ENCODE assay signal across 11 cellular contexts in the genomic region with DNA sequence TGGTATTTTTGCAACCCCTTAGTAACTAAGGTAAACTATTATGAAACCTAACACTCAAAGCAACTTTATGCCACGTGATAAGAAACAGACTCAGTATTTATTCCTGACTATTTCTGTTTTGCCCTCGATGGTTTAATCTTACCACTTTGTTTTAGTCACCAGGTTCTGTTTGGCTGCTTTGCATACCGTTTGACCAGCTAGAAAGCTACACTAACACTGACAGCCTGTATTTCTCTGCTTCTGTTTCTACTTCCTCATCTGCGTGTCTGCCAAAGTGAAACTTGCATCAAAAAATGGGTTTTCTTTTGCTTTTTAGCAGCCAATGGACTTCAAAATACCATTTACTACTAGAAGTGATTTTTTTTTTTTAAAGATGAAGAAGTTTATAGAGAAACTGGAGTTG.
A peak's percentile ranks its signal among the peaks of the same experiment; 100 is the strongest.
DNase-seq lines count a peak whose midpoint lies in the region; ATAC-seq and TF ChIP-seq lines count a peak whose summit lies in the region.
"Had no signal": no experiment of that assay in that cellular context is flagged by ENCODE, and none has a peak within 500 bp of the region (broad histone marks: within the 10 kb centered on the region; RNA-seq: fewer than 3 reads in every experiment).

No MANE protein-coding gene starts in this region.

- H3K27ac ChIP-seq in colonic mucosa = peak overlapping the region; percentile 39
- H3K27ac ChIP-seq in effector memory CD4-positive, alpha-beta T cell (ENCODE audit: insufficient read depth, low read length, poor library complexity, severe bottlenecking) = no peak overlapping the region
- H3K27ac ChIP-seq in WERI-Rb-1 = no peak overlapping the region
- H3K27ac ChIP-seq: cardiac muscle cell had no signal

- H3K9me3 ChIP-seq in colonic mucosa (no peaks in the 10 kb centered on the region), WERI-Rb-1 (ENCODE audit: severe bottlenecking) (no peaks in the 10 kb centered on the region)
- no peaks in the 10 kb centered on the region for H3K9me3 ChIP-seq in effector memory CD4-positive, alpha-beta T cell (ENCODE audit: control insufficient read depth, low read length)

- CTCF ChIA-PET in activated naive CD4-positive, alpha-beta T cell treated with anti-CD3 and anti-CD28 coated beads, Interleukin-2, amount 10 ng/mL, durations not matched to agents 7 days and 5 days (lab: Charles Lee) = no interaction called here

- intact Hi-C loops in colonic mucosa (cut with DNase I) = no loop called here

- no peak for DNase-seq in colonic mucosa
- no peak for DNase-seq in effector memory CD4-positive, alpha-beta T cell
- DNase-seq in WERI-Rb-1 = no peak
- DNase-seq in activated naive CD4-positive, alpha-beta T cell treated with anti-CD3 and anti-CD28 coated beads, Interleukin-2, amount 10 ng/mL, durations not matched to agents 7 days and 5 days = no peak
- no peak for DNase-seq in activated naive CD8-positive, alpha-beta T cell treated with anti-CD3 and anti-CD28 coated beads, Interleukin-2, amount 50 U/mL, for 24 hours
- DNase-seq: activated CD4-positive, alpha-beta T cell treated with anti-CD3 and anti-CD28 coated beads, Interleukin-2, amount 50 U/mL, for 48 hours; NCI-H69 had no signal

- no peaks in the 10 kb centered on the region for H3K9me3 Mint-ChIP-seq in activated naive CD4-positive, alpha-beta T cell treated with anti-CD3 and anti-CD28 coated beads, Interleukin-2, amount 10 ng/mL, durations not matched to agents 7 days and 5 days
- H3K9me3 Mint-ChIP-seq in activated naive CD8-positive, alpha-beta T cell treated with anti-CD3 and anti-CD28 coated beads, Interleukin-2, amount 50 U/mL, for 24 hours = no peaks in the 10 kb centered on the region

- H3K4me3 Mint-ChIP-seq in activated naive CD4-positive, alpha-beta T cell treated with anti-CD3 and anti-CD28 coated beads, Interleukin-2, amount 10 ng/mL, durations not matched to agents 7 days and 5 days = no peak overlapping the region
- no peak overlapping the region for H3K4me3 Mint-ChIP-seq in activated naive CD8-positive, alpha-beta T cell treated with anti-CD3 and anti-CD28 coated beads, Interleukin-2, amount 50 U/mL, for 24 hours

- H3K4me1 ChIP-seq in colonic mucosa = no peaks in the 10 kb centered on the region
- no peaks in the 10 kb centered on the region for H3K4me1 ChIP-seq in effector memory CD4-positive, alpha-beta T cell (ENCODE audit: control insufficient read depth, insufficient read depth, low read length, poor library complexity, severe bottlenecking)

- no peaks in the 10 kb centered on the region for H3K36me3 ChIP-seq in colonic mucosa
- no peaks in the 10 kb centered on the region for H3K36me3 ChIP-seq in effector memory CD4-positive, alpha-beta T cell (ENCODE audit: control insufficient read depth, insufficient read depth, low read length)
- no peaks in the 10 kb centered on the region for H3K36me3 ChIP-seq in WERI-Rb-1
- H3K36me3 ChIP-seq: cardiac muscle cell had no signal

- ATAC-seq in GM18870 (IDR thresholded peaks at IDR 0.05; ENCODE audit: unreplicated experiment) = peak; percentile 90
- peak; percentile 95 for ATAC-seq in GM21786 (IDR thresholded peaks at IDR 0.05; ENCODE audit: unreplicated experiment)
- peak; percentile 96 for ATAC-seq in HG03439 (IDR thresholded peaks at IDR 0.05; ENCODE audit: unreplicated experiment)
- no peak for ATAC-seq in activated naive CD8-positive, alpha-beta T cell treated with anti-CD3 and anti-CD28 coated beads, Interleukin-2, amount 50 U/mL, for 24 hours

- no peak overlapping the region for H3K27ac Mint-ChIP-seq in activated naive CD4-positive, alpha-beta T cell treated with anti-CD3 and anti-CD28 coated beads, Interleukin-2, amount 10 ng/mL, durations not matched to agents 7 days and 5 days
- H3K27ac Mint-ChIP-seq in activated naive CD8-positive, alpha-beta T cell treated with anti-CD3 and anti-CD28 coated beads, Interleukin-2, amount 50 U/mL, for 24 hours = no peak overlapping the region

- H3K4me3 ChIP-seq in colonic mucosa = no peak overlapping the region
- H3K4me3 ChIP-seq in effector memory CD4-positive, alpha-beta T cell (ENCODE audit: insufficient read depth, low read depth, low read length, poor library complexity, severe bottlenecking) = no peak overlapping the region
- H3K4me3 ChIP-seq in WERI-Rb-1 (ENCODE audit: low read depth, low read length) = no peak overlapping the region
- H3K4me3 ChIP-seq: cardiac muscle cell had no signal

- no peak overlapping the region for H3K9ac ChIP-seq in colonic mucosa (ENCODE audit: low read depth in 2 of 2, low read length in 2 of 2)

- no peak for TF ChIP-seq CTCF in colonic mucosa (IDR thresholded peaks at IDR 0.05)
- TF ChIP-seq CTCF in WERI-Rb-1 (IDR thresholded peaks at IDR 0.05; ENCODE audit: low read depth, low read length) = no peak

- H3K4me1 Mint-ChIP-seq in activated naive CD4-positive, alpha-beta T cell treated with anti-CD3 and anti-CD28 coated beads, Interleukin-2, amount 10 ng/mL, durations not matched to agents 7 days and 5 days = no peaks in the 10 kb centered on the region
- no peaks in the 10 kb centered on the region for H3K4me1 Mint-ChIP-seq in activated naive CD8-positive, alpha-beta T cell treated with anti-CD3 and anti-CD28 coated beads, Interleukin-2, amount 50 U/mL, for 24 hours

- H3K36me3 Mint-ChIP-seq in activated naive CD4-positive, alpha-beta T cell treated with anti-CD3 and anti-CD28 coated beads, Interleukin-2, amount 10 ng/mL, durations not matched to agents 7 days and 5 days = no peaks in the 10 kb centered on the region
- H3K36me3 Mint-ChIP-seq in activated naive CD8-positive, alpha-beta T cell treated with anti-CD3 and anti-CD28 coated beads, Interleukin-2, amount 50 U/mL, for 24 hours (ENCODE audit: low read depth) = no peaks in the 10 kb centered on the region

- no peaks in the 10 kb centered on the region for H3K27me3 Mint-ChIP-seq in activated naive CD4-positive, alpha-beta T cell treated with anti-CD3 and anti-CD28 coated beads, Interleukin-2, amount 10 ng/mL, durations not matched to agents 7 days and 5 days
- H3K27me3 Mint-ChIP-seq in activated naive CD8-positive, alpha-beta T cell treated with anti-CD3 and anti-CD28 coated beads, Interleukin-2, amount 50 U/mL, for 24 hours = no peaks in the 10 kb centered on the region

- no peaks in the 10 kb centered on the region for H3K27me3 ChIP-seq in colonic mucosa
- H3K27me3 ChIP-seq in effector memory CD4-positive, alpha-beta T cell (replicated peaks; ENCODE audit: control insufficient read depth, insufficient read depth, low read length, poor library complexity, severe bottlenecking) = no peaks in the 10 kb centered on the region
- no peaks in the 10 kb centered on the region for H3K27me3 ChIP-seq in WERI-Rb-1 (ENCODE audit: insufficient read depth, low read depth, severe bottlenecking)
- H3K27me3 ChIP-seq: cardiac muscle cell had no signal
